25 cellular contexts compared by ENCODE assay signal in genomic region chr19:11063434-11063833, GRCh38. TPM values are rescaled to one million over a fixed set of nuclear protein-coding genes. Genes with fewer than 3 reads are reported as not detected.
A peak's percentile ranks its signal among the peaks of the same experiment; 100 is the strongest.
DNase-seq lines count a peak whose midpoint lies in the region; ATAC-seq, FAIRE-seq and TF ChIP-seq lines count a peak whose summit lies in the region.
"Had no signal": no experiment of that assay in that cellular context is flagged by ENCODE, and none has a peak within 500 bp of the region (broad histone marks: within the 10 kb centered on the region; RNA-seq: fewer than 3 reads in every experiment).

No MANE protein-coding gene starts in this region.

- no peak for TF ChIP-seq EP300 in K562 (IDR thresholded peaks at IDR 0.05; ENCODE audit: low read length)

- no peaks in the 10 kb centered on the region for H3K4me1 Mint-ChIP-seq in activated CD4-positive, alpha-beta T cell treated with anti-CD3 and anti-CD28 coated beads, Interleukin-2, amount 10 ng/mL, durations not matched to agents 24 days and 14 days
- H3K4me1 Mint-ChIP-seq in osteocyte (ENCODE audit: unreplicated experiment), result peaks cover 12% of the 10 kb centered on the region
- H3K4me1 Mint-ChIP-seq: CD4-positive, alpha-beta memory T cell; H9; IgD-negative memory B cell had no signal

- TF ChIP-seq RAD21 in K562 (CRISPR knock-in tag; conservative IDR thresholded peaks at IDR 0.05 in 1 of 2, IDR thresholded peaks at IDR 0.05 in 1 of 2), result no peak

- BruUV-seq in K562 (replicated peaks; lab: Mats Ljungman, UMichigan), result no TSS peak

- H3K4me3 ChIP-seq in AG10803 (ENCODE audit: low read length) (no peak overlapping the region), K562 (no peak overlapping the region), retinal pigment epithelial cell (ENCODE audit: low read length) (no peak overlapping the region)
- H3K4me3 ChIP-seq: BLaER1, GM23248, SJSA1 had no signal

- FAIRE-seq in K562 (lab: Jason Lieb, UNC), result peak; percentile 35
- FAIRE-seq: G401.6 had no signal

- no peaks in the 10 kb centered on the region for H3K9me1 ChIP-seq in K562 (ENCODE audit: control insufficient read depth, insufficient read depth, low read length)

- ATAC-seq in K562 (no peak), HG02981 (IDR thresholded peaks at IDR 0.05; ENCODE audit: unreplicated experiment) (no peak)
- ATAC-seq: PC-3, Right ventricle myocardium inferior had no signal

- no peaks in the 10 kb centered on the region for H3K9me3 Mint-ChIP-seq in activated CD4-positive, alpha-beta T cell treated with anti-CD3 and anti-CD28 coated beads, Interleukin-2, amount 10 ng/mL, durations not matched to agents 24 days and 14 days
- H3K9me3 Mint-ChIP-seq in osteocyte (ENCODE audit: unreplicated experiment), result no peaks in the 10 kb centered on the region
- H3K9me3 Mint-ChIP-seq: H9 had no signal

- no peak overlapping the region for H3K27ac Mint-ChIP-seq in activated CD4-positive, alpha-beta T cell treated with anti-CD3 and anti-CD28 coated beads, Interleukin-2, amount 10 ng/mL, durations not matched to agents 24 days and 14 days
- no peak overlapping the region for H3K27ac Mint-ChIP-seq in osteocyte (ENCODE audit: unreplicated experiment)
- H3K27ac Mint-ChIP-seq: IgD-negative memory B cell had no signal

- H3K4me3 Mint-ChIP-seq in activated CD4-positive, alpha-beta T cell treated with anti-CD3 and anti-CD28 coated beads, Interleukin-2, amount 10 ng/mL, durations not matched to agents 24 days and 14 days, result no peak overlapping the region
- no peak overlapping the region for H3K4me3 Mint-ChIP-seq in osteocyte (ENCODE audit: unreplicated experiment)
- H3K4me3 Mint-ChIP-seq: CD4-positive, alpha-beta memory T cell; H9; IgD-negative memory B cell had no signal

- TF ChIP-seq POLR2A in K562 (conservative IDR thresholded peaks at IDR 0.05), result no peak

- H3K36me3 ChIP-seq in K562 (ENCODE audit: control insufficient read depth, insufficient read depth, low read length), result peaks cover 59% of the 10 kb centered on the region; the same call in 2 of the 3 replicates

- H3K27ac ChIP-seq in K562 (ENCODE audit: extremely low read depth, low read depth, low read length), result no peak overlapping the region
- H3K27ac ChIP-seq: BLaER1, GM23248, HL-60, SJSA1 had no signal

- TF ChIP-seq CTCF in AG10803 (conservative IDR thresholded peaks at IDR 0.05; ENCODE audit: low read length) (no peak), K562 (IDR thresholded peaks at IDR 0.05 in 2 of 3, conservative IDR thresholded peaks at IDR 0.05 in 1 of 3; ENCODE audit: insufficient read depth in 2 of 3, low read depth in 1 of 3, low read length in 3 of 3) (no peak), retinal pigment epithelial cell (conservative IDR thresholded peaks at IDR 0.05; ENCODE audit: low read depth, low read length) (no peak), osteocyte (IDR thresholded peaks at IDR 0.05) (no peak)

- peak; percentile 18 for DNase-seq in AG10803 (ENCODE audit: low read depth)
- DNase-seq in M059J (ENCODE audit: low read depth), result peak; percentile 45
- DNase-seq in K562 (ENCODE audit: extremely low read depth in 1 of 4, low spot score in 3 of 4), result no peak
- peak; percentile 27 for DNase-seq in retinal pigment epithelial cell (ENCODE audit: low read depth)
- DNase-seq in activated CD4-positive, alpha-beta T cell treated with anti-CD3 and anti-CD28 coated beads, Interleukin-2, amount 10 ng/mL, durations not matched to agents 24 days and 14 days, result no peak
- no peak for DNase-seq in osteocyte (ENCODE audit: extremely low spot score, unreplicated experiment)
- DNase-seq: CD4-positive, alpha-beta memory T cell; COR-L47; DMS53; GM23248; H9; NCI-H1092 treated with DMSO at 0.1 percent for 48 hours; NCI-H1436; NCI-H187 treated with DMSO at 0.1 percent for 48 hours; NCI-H2107; NCI-H524; NCI-H774; PC-3 had no signal

- H3K27me3 Mint-ChIP-seq in activated CD4-positive, alpha-beta T cell treated with anti-CD3 and anti-CD28 coated beads, Interleukin-2, amount 10 ng/mL, durations not matched to agents 24 days and 14 days, result no peaks in the 10 kb centered on the region
- no peaks in the 10 kb centered on the region for H3K27me3 Mint-ChIP-seq in osteocyte (ENCODE audit: unreplicated experiment)
- H3K27me3 Mint-ChIP-seq: CD4-positive, alpha-beta memory T cell; IgD-negative memory B cell had no signal

- no peaks in the 10 kb centered on the region for H3K9me3 ChIP-seq in K562 (replicated peaks; ENCODE audit: control insufficient read depth, insufficient read depth, low read depth, low read length)
- H3K9me3 ChIP-seq: BLaER1, SJSA1 had no signal

- H2AFZ ChIP-seq in K562 (ENCODE audit: low read depth, low read length), result no peak overlapping the region
- H2AFZ ChIP-seq: GM23248 had no signal

- WGBS in K562 (ENCODE audit: insufficient coverage, low coverage, missing lambda C conversion rate), result 62% methylated on average over 3 of the region's 3 CpGs

- in situ Hi-C loops in K562 (cut with MboI), result no loop called here

- no peak overlapping the region for H3K9ac ChIP-seq in K562 (ENCODE audit: insufficient read depth in 1 of 2, low read depth in 2 of 2, low read length in 2 of 2)
- H3K9ac ChIP-seq: BLaER1, GM23248 had no signal

- POLR2A ChIA-PET in K562 (lab: Yijun Ruan, JAX), result interaction anchor here (0.5 to 2.1 kb wide), 5 partner anchors 16 to 31 kb away, joined by 3 to 5 read pairs (median 4); partner anchors contain the start of gene LDLR

- intact Hi-C loops in K562 (cut with micrococcal nuclease), result no loop called here
- intact Hi-C loops in activated CD4-positive, alpha-beta T cell treated with anti-CD3 and anti-CD28 coated beads, Interleukin-2, amount 10 ng/mL, durations not matched to agents 24 days and 14 days (cut with micrococcal nuclease), result no loop called here

- H3K4me2 ChIP-seq in K562 (ENCODE audit: insufficient read depth, low read length), result no peak overlapping the region
- H3K4me2 ChIP-seq: BLaER1 had no signal

- CTCF ChIA-PET in K562 (lab: Yijun Ruan, JAX; ENCODE audit: low intra/inter-chr PET ratio), result no interaction called here

- peaks cover 37% of the 10 kb centered on the region for H3K36me3 Mint-ChIP-seq in activated CD4-positive, alpha-beta T cell treated with anti-CD3 and anti-CD28 coated beads, Interleukin-2, amount 10 ng/mL, durations not matched to agents 24 days and 14 days (ENCODE audit: low read depth)
- H3K36me3 Mint-ChIP-seq in osteocyte (ENCODE audit: unreplicated experiment), result peaks cover 31% of the 10 kb centered on the region

- no peaks in the 10 kb centered on the region for H3K27me3 ChIP-seq in K562 (ENCODE audit: control insufficient read depth in 2 of 2, insufficient read depth in 2 of 2, low read length in 2 of 2)
- H3K27me3 ChIP-seq: BLaER1, SJSA1 had no signal

- H3K4me1 ChIP-seq in K562 (replicated peaks in 1 of 2; ENCODE audit: control insufficient read depth in 2 of 2, insufficient read depth in 2 of 2, low read length in 2 of 2), result peaks cover 0 to 26% of the 10 kb centered on the region in 2 experiments; a peak in 4 of 5 replicates
- H3K4me1 ChIP-seq: SJSA1 had no signal

- H3K79me2 ChIP-seq in K562 (ENCODE audit: control insufficient read depth, insufficient read depth, low read length), result no peaks in the 10 kb centered on the region

- H4K20me1 ChIP-seq in K562 (replicated peaks; ENCODE audit: control insufficient read depth, insufficient read depth, low read length), result no peaks in the 10 kb centered on the region; the same call in 1 of the 2 replicates

TF ChIP-seq in K562, 482 proteins besides CTCF, POLR2A, EP300 and RAD21:
- TF ChIP-seq, protein P1, sequence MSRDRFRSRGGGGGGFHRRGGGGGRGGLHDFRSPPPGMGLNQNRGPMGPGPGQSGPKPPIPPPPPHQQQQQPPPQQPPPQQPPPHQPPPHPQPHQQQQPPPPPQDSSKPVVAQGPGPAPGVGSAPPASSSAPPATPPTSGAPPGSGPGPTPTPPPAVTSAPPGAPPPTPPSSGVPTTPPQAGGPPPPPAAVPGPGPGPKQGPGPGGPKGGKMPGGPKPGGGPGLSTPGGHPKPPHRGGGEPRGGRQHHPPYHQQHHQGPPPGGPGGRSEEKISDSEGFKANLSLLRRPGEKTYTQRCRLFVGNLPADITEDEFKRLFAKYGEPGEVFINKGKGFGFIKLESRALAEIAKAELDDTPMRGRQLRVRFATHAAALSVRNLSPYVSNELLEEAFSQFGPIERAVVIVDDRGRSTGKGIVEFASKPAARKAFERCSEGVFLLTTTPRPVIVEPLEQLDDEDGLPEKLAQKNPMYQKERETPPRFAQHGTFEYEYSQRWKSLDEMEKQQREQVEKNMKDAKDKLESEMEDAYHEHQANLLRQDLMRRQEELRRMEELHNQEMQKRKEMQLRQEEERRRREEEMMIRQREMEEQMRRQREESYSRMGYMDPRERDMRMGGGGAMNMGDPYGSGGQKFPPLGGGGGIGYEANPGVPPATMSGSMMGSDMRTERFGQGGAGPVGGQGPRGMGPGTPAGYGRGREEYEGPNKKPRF (IDR thresholded peaks at IDR 0.05; ENCODE audit: low read depth, low read length), result no peak
- TF ChIP-seq ZNF316 (IDR thresholded peaks at IDR 0.05), result peak; percentile 18; the same call in 1 of the 2 replicates
- TF ChIP-seq C11orf30 (IDR thresholded peaks at IDR 0.05; ENCODE audit: low read depth), result 0 out of 2 replicates have a peak, but pooled peaks have one; percentile 4

RNA-seq across cellular contexts. Expression of gene LDLR, which starts 25.8 kb away (rescaled TPM):
- total RNA-seq in M059J (2014; rRNA removed; shearing (Covaris generic)), result 65.7 and 89.0 TPM in 2 replicates
- total RNA-seq in K562 (2011; cell fraction: chromatin; rRNA removed; ENCODE audit: low replicate concordance), result 854 and 2,497 TPM in 2 replicates
- 1,644 and 1,749 TPM in 2 replicates for total RNA-seq in K562 (2011; cell fraction: nucleolus; rRNA removed)
- total RNA-seq in K562 (2011; cell fraction: nucleoplasm; rRNA removed), result 955 and 1,119 TPM in 2 replicates
- total RNA-seq in K562 (2014; rRNA removed), result 84.9 and 95.7 TPM in 2 replicates
- 47.0 and 56.0 TPM in 2 replicates for total RNA-seq in K562 (2014; rRNA removed; fragmentation: Illumina TruSeq; extraction: Trizol)
- total RNA-seq in K562 (2015; rRNA removed; fragmentation: Illumina TruSeq; extraction: Trizol), result 76.0 and 82.3 TPM in 2 replicates
- total RNA-seq in K562 (2021), result 114 and 121 TPM in 2 replicates
- polyA plus RNA-seq in K562 (2011; rRNA removed), result 75.7 and 124 TPM in 2 replicates
- 68.3 and 70.8 TPM in 2 replicates for polyA plus RNA-seq in K562 (2011; cell fraction: cytosol; rRNA removed)
- polyA plus RNA-seq in K562 (2011; cell fraction: nucleus; rRNA removed), result 163 and 213 TPM in 2 replicates
- polyA plus RNA-seq in K562 (2012), result 63.2 and 82.8 TPM in 2 replicates
- 56.3 and 63.5 TPM in 2 replicates for polyA plus RNA-seq in K562 (2014; fragmentation: Illumina TruSeq; extraction: Trizol)
- 10 to 100 TPM; 19.9 to 28.4 TPM for polyA plus RNA-seq in K562 (2014; fragmentation: Nextera tagmentation; extraction: Ambion mirVana)
- 44.5 and 59.5 TPM in 2 replicates for polyA plus RNA-seq in K562 (2014; rRNA removed)
- polyA minus RNA-seq in K562 (2011; rRNA and poly(A)+ RNA removed), result 187 and 204 TPM in 2 replicates
- 172 and 211 TPM in 2 replicates for polyA minus RNA-seq in K562 (2011; cell fraction: cytosol; rRNA and poly(A)+ RNA removed)
- polyA minus RNA-seq in K562 (2011; cell fraction: nucleus; rRNA and poly(A)+ RNA removed), result 282 and 354 TPM in 2 replicates
- total RNA-seq in activated CD4-positive, alpha-beta T cell treated with anti-CD3 and anti-CD28 coated beads, Interleukin-2, amount 10 ng/mL, durations not matched to agents 24 days and 14 days, result 121 and 129 TPM in 2 replicates
- total RNA-seq in osteocyte, result 75.4 and 96.9 TPM in 2 replicates

Comparison
In these comparisons a context has a peak if more than half of its experiments do, and no peak if none do; other contexts are left out.
1. DNase-seq: peak in AG10803 (single experiment), M059J (single experiment) and retinal pigment epithelial cell (single experiment); none in K562 (0 of 4), activated CD4-positive, alpha-beta T cell treated with anti-CD3 and anti-CD28 coated beads, Interleukin-2, amount 10 ng/mL, durations not matched to agents 24 days and 14 days (single experiment) and osteocyte (single experiment).